In the genomic region with DNA sequence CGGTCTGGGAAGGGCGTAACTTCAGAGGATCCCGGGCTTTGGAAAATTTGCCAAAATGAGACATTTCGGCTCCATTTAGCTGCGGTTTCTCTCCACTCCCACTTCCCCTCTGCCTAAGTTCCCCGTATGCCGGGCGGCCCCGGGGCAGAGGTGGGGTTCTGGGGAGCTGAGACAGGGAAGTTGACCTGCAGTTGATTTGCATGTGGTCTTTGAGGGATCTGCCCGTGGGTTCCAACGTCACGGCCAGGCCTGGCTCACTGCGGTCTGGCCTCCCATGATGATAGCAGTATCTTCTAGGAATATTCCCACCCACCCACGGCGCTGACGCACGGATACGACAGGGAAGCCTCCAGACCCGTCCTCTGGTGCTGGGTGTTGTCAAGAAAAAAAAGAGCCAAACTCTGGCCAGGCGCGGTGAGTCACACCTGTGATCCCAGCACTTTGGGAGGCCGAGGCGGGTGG, we compare ENCODE assay signal across 1 cellular context.
TF ChIP-seq lines count a peak whose summit lies in the region.

No MANE protein-coding gene starts in this region.

TF ChIP-seq in SK-N-SH, 30 proteins besides CTCF, POLR2A, EP300 and RAD21 (continued from another document):
- TF ChIP-seq, protein P1, sequence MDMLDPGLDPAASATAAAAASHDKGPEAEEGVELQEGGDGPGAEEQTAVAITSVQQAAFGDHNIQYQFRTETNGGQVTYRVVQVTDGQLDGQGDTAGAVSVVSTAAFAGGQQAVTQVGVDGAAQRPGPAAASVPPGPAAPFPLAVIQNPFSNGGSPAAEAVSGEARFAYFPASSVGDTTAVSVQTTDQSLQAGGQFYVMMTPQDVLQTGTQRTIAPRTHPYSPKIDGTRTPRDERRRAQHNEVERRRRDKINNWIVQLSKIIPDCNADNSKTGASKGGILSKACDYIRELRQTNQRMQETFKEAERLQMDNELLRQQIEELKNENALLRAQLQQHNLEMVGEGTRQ (IDR thresholded peaks at IDR 0.05; ENCODE audit: borderline replicate concordance, low read depth, low read length): no peak
- TF ChIP-seq RFX5 (IDR thresholded peaks at IDR 0.05; ENCODE audit: low read length) (no peak), GATA2 (CRISPR knock-in tag; IDR thresholded peaks at IDR 0.05) (no peak), POLR2AphosphoS5 (IDR thresholded peaks at IDR 0.05; ENCODE audit: low read depth, low read length) (no peak)
TF ChIP-seq in SK-N-SH: peak in this region for 0.
